ENCODE assay signal across 8 cellular contexts in genomic region chr18:63162271-63163014, GRCh38.
A peak's percentile ranks its signal among the peaks of the same experiment; 100 is the strongest.
DNase-seq lines count a peak whose midpoint lies in the region; ATAC-seq, FAIRE-seq and TF ChIP-seq lines count a peak whose summit lies in the region.
"Had no signal": no experiment of that assay in that cellular context is flagged by ENCODE, and none has a peak within 500 bp of the region (broad histone marks: within the 10 kb centered on the region; RNA-seq: fewer than 3 reads in every experiment).

No MANE protein-coding gene starts in this region.

- H3K27ac Mint-ChIP-seq in T-helper 2 cell treated with Interferon-gamma antibody and Interleukin-4, amounts not matched to agents 5 μg/mL and 100 μg/mL, for 36 hours = peak overlapping the region; percentile 95
- H3K27ac Mint-ChIP-seq in type B pancreatic cell = peak overlapping the region; percentile 32

- peak; percentile 36 for DNase-seq in T-helper 2 cell treated with Interferon-gamma antibody and Interleukin-4, amounts not matched to agents 5 μg/mL and 100 μg/mL, for 36 hours (ENCODE audit: low spot score)
- DNase-seq in heart right ventricle = no peak
- no peak for DNase-seq in type B pancreatic cell (ENCODE audit: extremely low spot score, unreplicated experiment)
- no peak for DNase-seq in NCI-H128 (lab: John Stamatoyannopoulos, UW; ENCODE audit: unreplicated experiment)
- DNase-seq in kidney = no peak

- H3K36me3 ChIP-seq in heart right ventricle (no peaks in the 10 kb centered on the region), kidney (ENCODE audit: control insufficient read depth in 1 of 2, insufficient read depth in 2 of 2, low read length in 2 of 2) (no peaks in the 10 kb centered on the region)

- H3K27me3 Mint-ChIP-seq in T-helper 2 cell treated with Interferon-gamma antibody and Interleukin-4, amounts not matched to agents 5 μg/mL and 100 μg/mL, for 36 hours (ENCODE audit: low read depth) = no peaks in the 10 kb centered on the region
- H3K27me3 Mint-ChIP-seq in type B pancreatic cell = no peaks in the 10 kb centered on the region

- WGBS in heart right ventricle, 2 donors = 85% methylated on average over 7 of the region's 7 CpGs

- H3K4me3 Mint-ChIP-seq in T-helper 2 cell treated with Interferon-gamma antibody and Interleukin-4, amounts not matched to agents 5 μg/mL and 100 μg/mL, for 36 hours = peak overlapping the region; percentile 73
- H3K4me3 Mint-ChIP-seq in type B pancreatic cell = no peak overlapping the region

- peaks cover 25% of the 10 kb centered on the region for H3K36me3 Mint-ChIP-seq in T-helper 2 cell treated with Interferon-gamma antibody and Interleukin-4, amounts not matched to agents 5 μg/mL and 100 μg/mL, for 36 hours (ENCODE audit: low read depth)
- H3K36me3 Mint-ChIP-seq in type B pancreatic cell = peaks cover 14% of the 10 kb centered on the region

- no peak for FAIRE-seq in kidney (lab: Jason Lieb, UNC)

- peak; percentile 54 for TF ChIP-seq POLR2A in GM18951 (IDR thresholded peaks at IDR 0.05; ENCODE audit: extremely low read depth, insufficient read depth, insufficient read length)

- no peaks in the 10 kb centered on the region for H3K27me3 ChIP-seq in heart right ventricle

- no peak overlapping the region for H3K4me3 ChIP-seq in heart right ventricle
- H3K4me3 ChIP-seq in kidney (ENCODE audit: low read length in 2 of 2) = no peak overlapping the region

- peak; percentile 28 for ATAC-seq in HG02938 (IDR thresholded peaks at IDR 0.05; ENCODE audit: unreplicated experiment)
- peak in 5 of 8 donors; percentile 4 to 21 (median 12) for ATAC-seq in heart right ventricle

- intact Hi-C loops in heart right ventricle (cut with DNase I) = no loop called here
- intact Hi-C loops in kidney (cut with DNase I) = no loop called here

- H3K9me3 ChIP-seq in heart right ventricle (no peaks in the 10 kb centered on the region), kidney (ENCODE audit: control insufficient read depth in 1 of 2, low read length in 2 of 2) (no peaks in the 10 kb centered on the region)

- no peaks in the 10 kb centered on the region for H3K9me3 Mint-ChIP-seq in T-helper 2 cell treated with Interferon-gamma antibody and Interleukin-4, amounts not matched to agents 5 μg/mL and 100 μg/mL, for 36 hours
- peaks cover 5% of the 10 kb centered on the region for H3K9me3 Mint-ChIP-seq in type B pancreatic cell

- peaks cover 11 to 56% (median 28%) of the 10 kb centered on the region in 9 donors for H3K4me1 ChIP-seq in heart right ventricle
- peaks cover 8 to 16% of the 10 kb centered on the region in 2 donors for H3K4me1 ChIP-seq in kidney (ENCODE audit: control insufficient read depth in 1 of 2, insufficient read depth in 1 of 2, low read depth in 1 of 2, low read length in 2 of 2)

- H3K9ac ChIP-seq in kidney (ENCODE audit: low read length in 2 of 2) = no peak overlapping the region

- TF ChIP-seq CTCF in heart right ventricle (IDR thresholded peaks at IDR 0.05) = no peak
- no peak for TF ChIP-seq CTCF in type B pancreatic cell (conservative IDR thresholded peaks at IDR 0.05)
- TF ChIP-seq CTCF in kidney (IDR thresholded peaks at IDR 0.05; ENCODE audit: borderline replicate concordance, extremely low read depth, insufficient read depth) = no peak

- H3K4me1 Mint-ChIP-seq in T-helper 2 cell treated with Interferon-gamma antibody and Interleukin-4, amounts not matched to agents 5 μg/mL and 100 μg/mL, for 36 hours (ENCODE audit: low read depth) = peaks cover 78% of the 10 kb centered on the region
- H3K4me1 Mint-ChIP-seq in type B pancreatic cell (ENCODE audit: unreplicated experiment) = peaks cover 37% of the 10 kb centered on the region

- H3K27ac ChIP-seq in heart right ventricle (peak overlapping the region in 7 of 10 donors; percentile 43 to 86 (median 72)), kidney (ENCODE audit: low read depth in 2 of 2, low read length in 2 of 2) (no peak overlapping the region)
- H3K27ac ChIP-seq: VCaP had no signal

- in situ Hi-C loops in GM18951 (cut with MboI; ENCODE audit: low sequenced_read_pairs, unreplicated experiment) = no loop called here

Comparison
In these comparisons a context has a peak if more than half of its experiments do, and no peak if none do; other contexts are left out.
1. H3K27ac ChIP-seq: peak in heart right ventricle (7 of 10); none in kidney (0 of 2).